27 cellular contexts compared by ENCODE assay signal in the genomic region with DNA sequence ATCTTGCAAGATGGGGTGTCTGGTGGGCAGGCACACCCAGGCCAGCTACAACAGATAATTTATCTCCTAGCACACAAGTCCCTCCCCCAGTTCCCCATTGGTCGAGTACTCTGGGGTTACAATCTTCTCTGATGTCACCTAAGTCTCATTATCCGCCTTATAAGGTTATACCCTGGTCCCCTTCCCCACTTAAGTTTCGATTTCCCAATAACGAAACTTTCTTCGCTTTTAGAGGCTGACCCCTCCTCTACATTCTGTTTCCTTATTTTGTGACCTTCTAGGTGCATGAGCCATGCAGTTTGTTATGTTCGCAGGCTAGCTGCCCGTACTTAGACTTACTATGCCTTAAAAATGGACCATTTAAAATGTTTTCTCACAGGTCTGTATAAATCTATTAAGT.
DNase-seq lines count a peak whose midpoint lies in the region; ATAC-seq, FAIRE-seq and TF ChIP-seq lines count a peak whose summit lies in the region.
"Had no signal": no experiment of that assay in that cellular context is flagged by ENCODE, and none has a peak within 500 bp of the region (broad histone marks: within the 10 kb centered on the region; RNA-seq: fewer than 3 reads in every experiment).

No MANE protein-coding gene starts in this region.

- no peak for TF ChIP-seq RAD21 in H1 (IDR thresholded peaks at IDR 0.05 in 1 of 2, conservative IDR thresholded peaks at IDR 0.05 in 1 of 2; ENCODE audit: low read depth in 2 of 2, low read length in 2 of 2)

- TF ChIP-seq POLR2A in H1 (IDR thresholded peaks at IDR 0.05; ENCODE audit: control extremely low read depth in 1 of 2, low read depth in 2 of 2, low read length in 2 of 2): no peak

- H3K79me1 ChIP-seq in H1 (ENCODE audit: low read depth, low read length): no peaks in the 10 kb centered on the region

- no peak overlapping the region for H3K4ac ChIP-seq in H1 (replicated peaks; ENCODE audit: insufficient read length, low read depth, low read length)

- H3K23ac ChIP-seq in H1 (ENCODE audit: insufficient read length): no peak overlapping the region

- POLR2A ChIA-PET in H1 (lab: Charles Lee; ENCODE audit: partially characterized antibody): no interaction called here

- H2BK12ac ChIP-seq in H1 (ENCODE audit: low read depth, low read length): no peak overlapping the region

- peak; percentile 72 for ATAC-seq in GM18502 (IDR thresholded peaks at IDR 0.05; ENCODE audit: poor library complexity, unreplicated experiment)
- ATAC-seq in GM21529 (IDR thresholded peaks at IDR 0.05; ENCODE audit: unreplicated experiment): peak; percentile 43
- ATAC-seq in GM21423 (IDR thresholded peaks at IDR 0.05; ENCODE audit: unreplicated experiment): no peak
- ATAC-seq: gastroesophageal sphincter; right cardiac atrium; stimulated activated effector memory CD8-positive, alpha-beta T cell treated with anti-CD3 and anti-CD28 coated beads, Interleukin-12 subunit alpha, Interleukin-12 subunit beta, amount 100 ng/mL, for 72 hours had no signal

- H3K79me2 ChIP-seq in H1 (ENCODE audit: control insufficient read depth in 1 of 2, insufficient read depth in 2 of 2, low read length in 2 of 2): no peaks in the 10 kb centered on the region

- no peak overlapping the region for H3K14ac ChIP-seq in H1 (ENCODE audit: insufficient read length)

- H2AFZ ChIP-seq in H1 (ENCODE audit: low read length): no peak overlapping the region
- H2AFZ ChIP-seq: neural progenitor cell had no signal

- no peak for TF ChIP-seq CTCF in H1 (IDR thresholded peaks at IDR 0.05; ENCODE audit: control extremely low read depth in 1 of 3, insufficient read depth in 1 of 3, low read depth in 1 of 3, low read length in 3 of 3)

- H3K36me3 ChIP-seq in H1 (ENCODE audit: control insufficient read depth in 2 of 4, insufficient read depth in 4 of 4, low read length in 3 of 4): no peaks in the 10 kb centered on the region
- H3K36me3 ChIP-seq: neural progenitor cell had no signal

- H3K4me1 ChIP-seq in H1 (replicated peaks in 1 of 4; ENCODE audit: control insufficient read depth in 3 of 4, insufficient read depth in 4 of 4, low read length in 3 of 4): peaks cover 0 to 5% (median 2%) of the 10 kb centered on the region in 4 experiments; a peak in 1 of 7 replicates
- H3K4me1 ChIP-seq: gastroesophageal sphincter, neural progenitor cell, testis had no signal

- H2BK15ac ChIP-seq in H1 (ENCODE audit: low read length): no peak overlapping the region

- H4K91ac ChIP-seq in H1 (replicated peaks; ENCODE audit: insufficient read length, low read length): no peak overlapping the region

- FAIRE-seq in H1 (lab: Jason Lieb, UNC): peak; percentile 76
- FAIRE-seq: keratinocyte had no signal

- H3K18ac ChIP-seq in H1 (ENCODE audit: extremely low read depth, low read length): no peak overlapping the region

- CTCF ChIA-PET in H1 (lab: Charles Lee; ENCODE audit: partially characterized antibody): no interaction called here

- no peak overlapping the region for H3K27ac ChIP-seq in H1 (ENCODE audit: low read depth, low read length)
- H3K27ac ChIP-seq: C4-2B, gastroesophageal sphincter, neural progenitor cell, testis, WERI-Rb-1 had no signal

- H4K5ac ChIP-seq in H1 (ENCODE audit: insufficient read length, low read depth, low read length): no peak overlapping the region

- no peak overlapping the region for H2BK5ac ChIP-seq in H1 (ENCODE audit: low read depth, low read length)

- no peak overlapping the region for H3K9ac ChIP-seq in H1 (replicated peaks in 1 of 4; ENCODE audit: extremely low read depth in 1 of 4, low read depth in 3 of 4, low read length in 3 of 4)
- H3K9ac ChIP-seq: neural progenitor cell had no signal

- H3K56ac ChIP-seq in H1 (replicated peaks; ENCODE audit: insufficient read length, low read depth, low read length): no peak overlapping the region

- H2AK5ac ChIP-seq in H1 (ENCODE audit: low read depth, low read length): no peak overlapping the region

- DNase-seq in NOMO-1 (lab: John Stamatoyannopoulos, UW; ENCODE audit: unreplicated experiment in 2 of 2): peak; percentile 95
- DNase-seq in H1 (ENCODE audit: low read depth in 1 of 2, low spot score in 2 of 2): no peak
- DNase-seq in activated CD4-positive, alpha-beta T cell treated with anti-CD3 and anti-CD28 coated beads, Interleukin-2, amount 50 U/mL, for 4 hours: no peak
- no peak for DNase-seq in anterior cingulate cortex (lab: John Stamatoyannopoulos, UW)
- DNase-seq in SKM-1 (lab: John Stamatoyannopoulos, UW; ENCODE audit: unreplicated experiment): no peak
- DNase-seq: activated CD4-positive, alpha-beta T cell treated with anti-CD3 and anti-CD28 coated beads, Interleukin-2, amount 50 U/mL, for 1 hour; activated naive CD8-positive, alpha-beta T cell treated with anti-CD3 and anti-CD28 coated beads for 36 hours; Calu3; dermis blood vessel endothelial cell; NCI-H1092; NCI-H187; NCI-H524 treated with DMSO at 0.1 percent for 48 hours; right cardiac atrium; RPMI8226; spleen; stimulated activated CD4-positive, alpha-beta T cell treated with anti-CD3 and anti-CD28 coated beads, Interleukin-2, amount 100 ng/mL, for 48 hours; T-helper 2 cell; testis; WERI-Rb-1 had no signal

- H2BK20ac ChIP-seq in H1 (ENCODE audit: low read length): no peak overlapping the region

- H3K23me2 ChIP-seq in H1 (ENCODE audit: low read depth, low read length): no peaks in the 10 kb centered on the region

- H3K27me3 ChIP-seq in H1 (replicated peaks in 1 of 4; ENCODE audit: control insufficient read depth in 3 of 4, extremely low read depth in 1 of 4, insufficient read depth in 3 of 4, low read length in 3 of 4): no peaks in the 10 kb centered on the region
- H3K27me3 ChIP-seq: gastroesophageal sphincter, neural progenitor cell, spleen, testis had no signal

- no peak overlapping the region for H4K8ac ChIP-seq in H1 (ENCODE audit: extremely low read depth, insufficient read depth, low read length)

- 89% methylated on average over 7 of the region's 7 CpGs; no CpG with 5 or more reads in 1 of the 2 experiments for WGBS in H1 (ENCODE audit: extremely low coverage in 1 of 2, insufficient coverage in 1 of 2, insufficient read length in 1 of 2, insufficient replicate concordance in 2 of 2, low coverage in 1 of 2, low lambda C conversion rate in 2 of 2, missing lambda C conversion rate in 1 of 2), 2 experiments

- H3K4me3 ChIP-seq in H1 (ENCODE audit: extremely low read depth in 1 of 4, insufficient read depth in 2 of 4, low read depth in 3 of 4, low read length in 4 of 4): no peak overlapping the region
- H3K4me3 ChIP-seq: gastroesophageal sphincter, neural progenitor cell, spleen, testis had no signal

- no peak overlapping the region for H3K4me2 ChIP-seq in H1 (ENCODE audit: insufficient read depth in 1 of 2, low read depth in 2 of 2, low read length in 2 of 2)
- H3K4me2 ChIP-seq: neural progenitor cell had no signal

- H3K9me3 ChIP-seq in H1 (ENCODE audit: insufficient read depth in 2 of 2, low read depth in 1 of 2, low read length in 1 of 2): no peaks in the 10 kb centered on the region
- H3K9me3 ChIP-seq: gastroesophageal sphincter, spleen, testis had no signal

- no peaks in the 10 kb centered on the region for H4K20me1 ChIP-seq in H1 (replicated peaks in 1 of 2; ENCODE audit: control insufficient read depth in 1 of 2, insufficient read depth in 2 of 2, low read length in 2 of 2)

- TF ChIP-seq EP300 in H1 (IDR thresholded peaks at IDR 0.05; ENCODE audit: borderline replicate concordance in 1 of 2, low read depth in 2 of 2, low read length in 2 of 2): no peak

- no peak overlapping the region for H2BK120ac ChIP-seq in H1 (replicated peaks; ENCODE audit: low read depth, low read length)

TF ChIP-seq in H1, 55 proteins besides CTCF, POLR2A, EP300 and RAD21:
- no peak for TF ChIP-seq POU5F1 (IDR thresholded peaks at IDR 0.05; ENCODE audit: low read depth, low read length)
- peak; percentile 62; the same call in 1 of the 2 replicates for TF ChIP-seq SRF (IDR thresholded peaks at IDR 0.05; ENCODE audit: low read depth, low read length)
- TF ChIP-seq HDAC6 (IDR thresholded peaks at IDR 0.05; ENCODE audit: low read depth, low read length): no peak
- TF ChIP-seq SIN3A (conservative IDR thresholded peaks at IDR 0.05 in 1 of 2, IDR thresholded peaks at IDR 0.05 in 1 of 2; ENCODE audit: low read depth in 1 of 2, low read length in 2 of 2): no peak
- no peak for TF ChIP-seq EZH2 (IDR thresholded peaks at IDR 0.05; ENCODE audit: low read depth, low read length, severe bottlenecking)
- TF ChIP-seq PHF8 (conservative IDR thresholded peaks at IDR 0.05; ENCODE audit: low read depth, low read length): no peak
- TF ChIP-seq SIX5 (IDR thresholded peaks at IDR 0.05; ENCODE audit: low read depth, low read length): no peak

Comparison
In these comparisons a context has a peak if more than half of its experiments do, and no peak if none do; other contexts are left out.
1. DNase-seq: peak in NOMO-1 (2 of 2); none in H1 (0 of 2), activated CD4-positive, alpha-beta T cell treated with anti-CD3 and anti-CD28 coated beads, Interleukin-2, amount 50 U/mL, for 4 hours (0 of 2), anterior cingulate cortex (0 of 58) and SKM-1 (single experiment).